ENCODE assay signal across 7 cellular contexts in the genomic region with DNA sequence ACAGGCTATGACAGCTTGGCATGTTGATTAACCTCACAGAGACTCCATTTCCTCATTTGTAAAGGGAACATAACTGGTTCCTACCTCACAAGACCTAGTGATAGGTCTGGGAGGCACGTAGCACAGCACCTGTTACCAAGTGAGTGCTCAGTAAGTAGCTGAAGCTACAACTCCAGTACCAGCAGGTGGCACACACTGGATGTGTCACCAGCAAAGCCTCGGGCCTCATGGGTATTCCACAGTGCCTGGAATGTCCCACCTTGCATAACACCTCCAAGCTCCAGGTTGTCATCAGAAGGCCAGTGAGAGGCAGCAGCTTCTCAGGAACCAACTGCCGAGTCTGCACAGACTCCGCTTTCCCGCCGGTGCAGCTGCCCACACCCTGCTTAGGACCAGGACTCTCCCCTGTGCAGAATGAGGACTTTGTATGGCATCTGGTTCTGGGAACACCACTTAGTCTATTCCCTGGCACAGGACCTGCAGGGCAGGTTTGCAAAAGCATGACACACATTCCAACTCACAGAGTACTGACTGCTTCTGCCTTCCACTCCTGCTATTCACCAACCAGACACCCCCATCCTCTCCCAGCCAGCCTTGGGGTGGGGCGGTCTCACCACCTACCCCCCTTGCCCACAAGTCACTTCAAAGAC. TPM values are rescaled to one million over a fixed set of nuclear protein-coding genes. Genes with fewer than 3 reads are reported as not detected.
DNase-seq lines count a peak whose midpoint lies in the region; ATAC-seq and TF ChIP-seq lines count a peak whose summit lies in the region.

No MANE protein-coding gene starts in this region.

- peak overlapping the region; percentile 39 for H3K27ac Mint-ChIP-seq in activated T-helper 2 cell treated with anti-CD3 and anti-CD28 coated beads, Interferon-gamma antibody, Interleukin-2, Interleukin-4, amounts not matched to agents 10 μg/mL and 5 μg/mL and 100 μg/mL, durations not matched to agents 14 hours and 24 hours and 36 hours

- H3K4me1 Mint-ChIP-seq in activated T-helper 2 cell treated with anti-CD3 and anti-CD28 coated beads, Interferon-gamma antibody, Interleukin-2, Interleukin-4, amounts not matched to agents 10 μg/mL and 5 μg/mL and 100 μg/mL, durations not matched to agents 14 hours and 24 hours and 36 hours (ENCODE audit: low read depth), result peaks cover 78% of the 10 kb centered on the region

- peak overlapping the region; percentile 100 for H3K4me3 Mint-ChIP-seq in activated T-helper 2 cell treated with anti-CD3 and anti-CD28 coated beads, Interferon-gamma antibody, Interleukin-2, Interleukin-4, amounts not matched to agents 10 μg/mL and 5 μg/mL and 100 μg/mL, durations not matched to agents 14 hours and 24 hours and 36 hours (ENCODE audit: low read depth)

- POLR2A ChIA-PET in GM10248 (lab: Yijun Ruan, JAX), result interaction anchor here (1.3 kb wide), 1 partner anchor 15 kb away, joined by 4 read pairs; no protein-coding TSS in a partner anchor

- CTCF ChIA-PET in GM10248 (lab: Yijun Ruan, JAX), result interaction anchor here (0.8 to 6.2 kb wide), 10 partner anchors 9 to 62 kb away, joined by 3 to 32 read pairs (median 6); no protein-coding TSS in a partner anchor

- H3K4me3 ChIP-seq in HL-60 (replicated peaks; ENCODE audit: insufficient read depth, low read length) (no peak overlapping the region), mucosa of stomach (ENCODE audit: low read length) (no peak overlapping the region), coronary artery (no peak overlapping the region)

- peak overlapping the region; percentile 4 for H3K9ac ChIP-seq in mucosa of stomach (ENCODE audit: low read length)

- H3K9me3 ChIP-seq in mucosa of stomach (ENCODE audit: control insufficient read depth, low read length), result no peaks in the 10 kb centered on the region

- H3K36me3 Mint-ChIP-seq in activated T-helper 2 cell treated with anti-CD3 and anti-CD28 coated beads, Interferon-gamma antibody, Interleukin-2, Interleukin-4, amounts not matched to agents 10 μg/mL and 5 μg/mL and 100 μg/mL, durations not matched to agents 14 hours and 24 hours and 36 hours (ENCODE audit: low read depth), result peaks cover 88% of the 10 kb centered on the region

- no peak for TF ChIP-seq CTCF in GM10248 (IDR thresholded peaks at IDR 0.05; ENCODE audit: control extremely low read depth, extremely low read depth, low read depth, missing control alignments)
- TF ChIP-seq CTCF in HL-60 (IDR thresholded peaks at IDR 0.05; ENCODE audit: insufficient read depth, low read length), result no peak
- TF ChIP-seq CTCF in coronary artery (IDR thresholded peaks at IDR 0.05), result no peak

- no peak for ATAC-seq in GM21825 (IDR thresholded peaks at IDR 0.05; ENCODE audit: unreplicated experiment)

- no peaks in the 10 kb centered on the region for H3K36me3 ChIP-seq in mucosa of stomach (ENCODE audit: control insufficient read depth, insufficient read depth, low read length)

- H3K4me1 ChIP-seq in mucosa of stomach (ENCODE audit: control insufficient read depth, insufficient read depth, low read length), result peaks cover 61% of the 10 kb centered on the region

- DNase-seq in GM10248 (ENCODE audit: extremely low spot score) (peak; percentile 26), HL-60 (ENCODE audit: low read depth in 1 of 2, low spot score in 1 of 2) (peak; percentile 46 to 71), NCI-H1105 (lab: John Stamatoyannopoulos, UW) (no peak), coronary artery (ENCODE audit: low spot score) (no peak)
- DNase-seq in activated T-helper 2 cell treated with anti-CD3 and anti-CD28 coated beads, Interferon-gamma antibody, Interleukin-2, Interleukin-4, amounts not matched to agents 10 μg/mL and 5 μg/mL and 100 μg/mL, durations not matched to agents 14 hours and 24 hours and 36 hours (ENCODE audit: low spot score), result no peak

- H3K27ac ChIP-seq in HL-60 (replicated peaks) (peak overlapping the region; percentile 26), coronary artery (no peak overlapping the region)

- intact Hi-C loops in activated T-helper 2 cell treated with anti-CD3 and anti-CD28 coated beads, Interferon-gamma antibody, Interleukin-2, Interleukin-4, amounts not matched to agents 10 μg/mL and 5 μg/mL and 100 μg/mL, durations not matched to agents 14 hours and 24 hours and 36 hours (cut with micrococcal nuclease), result loop anchor here (5.0 kb wide), 1 partner anchor 287 kb away; no protein-coding TSS in a partner anchor

- H3K27me3 Mint-ChIP-seq in activated T-helper 2 cell treated with anti-CD3 and anti-CD28 coated beads, Interferon-gamma antibody, Interleukin-2, Interleukin-4, amounts not matched to agents 10 μg/mL and 5 μg/mL and 100 μg/mL, durations not matched to agents 14 hours and 24 hours and 36 hours (ENCODE audit: low read depth), result peaks cover under 1% of the 10 kb centered on the region

- H3K27me3 ChIP-seq in HL-60 (ENCODE audit: insufficient read depth, poor library complexity, severe bottlenecking), result peaks cover 6% of the 10 kb centered on the region
- H3K27me3 ChIP-seq in mucosa of stomach (ENCODE audit: control insufficient read depth, insufficient read depth, low read length), result no peaks in the 10 kb centered on the region

- no peaks in the 10 kb centered on the region for H3K9me3 Mint-ChIP-seq in activated T-helper 2 cell treated with anti-CD3 and anti-CD28 coated beads, Interferon-gamma antibody, Interleukin-2, Interleukin-4, amounts not matched to agents 10 μg/mL and 5 μg/mL and 100 μg/mL, durations not matched to agents 14 hours and 24 hours and 36 hours

RNA-seq across cellular contexts. Expression of gene VDR, which starts 4.2 kb away (rescaled TPM):
- total RNA-seq in activated T-helper 2 cell treated with anti-CD3 and anti-CD28 coated beads, Interferon-gamma antibody, Interleukin-2, Interleukin-4, amounts not matched to agents 10 μg/mL and 5 μg/mL and 100 μg/mL, durations not matched to agents 14 hours and 24 hours and 36 hours, result 312 and 317 TPM in 2 replicates

Comparison
In these comparisons a context has a peak if more than half of its experiments do, and no peak if none do; other contexts are left out.
1. DNase-seq: peak in GM10248 (single experiment) and HL-60 (2 of 2); none in activated T-helper 2 cell treated with anti-CD3 and anti-CD28 coated beads, Interferon-gamma antibody, Interleukin-2, Interleukin-4, amounts not matched to agents 10 μg/mL and 5 μg/mL and 100 μg/mL, durations not matched to agents 14 hours and 24 hours and 36 hours (single experiment), NCI-H1105 (single experiment) and coronary artery (single experiment).